8 cellular contexts compared by ENCODE assay signal in the genomic region with DNA sequence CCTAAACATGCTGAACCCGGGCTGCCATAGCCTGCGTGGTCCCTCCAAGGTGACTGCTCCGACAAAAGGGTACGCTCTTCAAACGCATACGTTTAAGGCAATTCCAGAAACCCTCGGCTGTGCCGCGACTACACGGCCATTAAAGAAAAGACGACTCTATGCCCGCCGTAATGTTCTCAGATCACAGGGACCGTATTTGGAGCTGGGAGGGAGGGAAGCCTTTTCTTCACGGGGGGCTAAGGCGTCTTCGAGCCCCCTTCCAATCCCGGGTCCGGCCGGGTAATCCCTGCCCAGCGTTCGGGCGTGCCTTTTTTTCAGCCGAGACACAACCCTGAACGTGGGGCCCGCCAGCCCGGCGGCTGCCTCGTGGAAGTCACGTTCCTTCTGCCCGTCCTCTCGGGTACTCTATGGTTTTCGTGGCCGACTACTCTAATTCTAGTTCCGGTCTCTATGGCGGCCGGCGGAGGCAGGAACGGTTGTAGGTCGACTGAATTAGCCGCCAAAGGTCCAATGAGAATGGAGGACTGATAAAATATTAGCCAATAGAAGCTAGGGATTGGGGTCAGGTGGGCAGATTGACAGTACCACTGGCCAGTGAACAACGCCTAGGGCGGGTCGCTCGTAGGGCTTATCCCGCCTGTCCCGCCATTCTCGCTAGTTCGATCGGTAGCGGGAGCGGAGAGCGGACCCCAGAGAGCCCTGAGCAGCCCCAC. TPM values are rescaled to one million over a fixed set of nuclear protein-coding genes. Genes with fewer than 3 reads are reported as not detected.
DNase-seq lines count a peak whose midpoint lies in the region; FAIRE-seq and TF ChIP-seq lines count a peak whose summit lies in the region.

A gene (plus strand): TSS at position 648 of the 713 bp plus-strand sequence. CDS start 148 bp downstream, outside the sequence.

- peaks cover 10 to 23% of the 10 kb centered on the region in 2 donors for H3K4me1 ChIP-seq in neuronal stem cell (ENCODE audit: control insufficient read depth in 2 of 2, insufficient read depth in 1 of 2, low read depth in 1 of 2, low read length in 2 of 2)

- no peaks in the 10 kb centered on the region for H3K27me3 ChIP-seq in neuronal stem cell (ENCODE audit: control insufficient read depth in 3 of 3, insufficient read depth in 3 of 3, low read depth in 1 of 3, low read length in 3 of 3)

- in situ Hi-C loops in SK-MEL-5 (cut with HindIII; ENCODE audit: low pct_unique_long_range_greater_than_20kb, low sequenced_read_pairs): no loop called here

- peak within 1 kb of the TSS; percentile 38 for H2BK120ac ChIP-seq in neuronal stem cell (ENCODE audit: low read depth, low read length)

- H2BK5ac ChIP-seq in neuronal stem cell (ENCODE audit: low read length): no peak within 1 kb of the TSS

- H3K23ac ChIP-seq in neuronal stem cell (ENCODE audit: low read depth, low read length, poor library complexity): peak within 1 kb of the TSS; percentile 94

- no peak within 1 kb of the TSS for H4K8ac ChIP-seq in neuronal stem cell (ENCODE audit: low read depth, low read length)

- peak within 1 kb of the TSS; percentile 83 for H3K4me2 ChIP-seq in neuronal stem cell (ENCODE audit: insufficient read depth, low read length, poor library complexity, severe bottlenecking)

- H3K4ac ChIP-seq in neuronal stem cell (ENCODE audit: low read length): no peak within 1 kb of the TSS

- H2BK15ac ChIP-seq in neuronal stem cell (ENCODE audit: low read length): no peak within 1 kb of the TSS

- H3K27ac ChIP-seq in neuronal stem cell (replicated peaks; ENCODE audit: low read length): peak within 1 kb of the TSS; percentile 78

- peaks cover 16 to 41% of the 10 kb centered on the region in 2 donors for H3K36me3 ChIP-seq in neuronal stem cell (replicated peaks in 1 of 2; ENCODE audit: control insufficient read depth in 2 of 2, insufficient read depth in 2 of 2, low read length in 2 of 2)

- CTCF ChIA-PET in HEK293T (lab: Yijun Ruan, JAX): interaction anchor here (0.6 kb wide), 1 partner anchor 84 kb away, joined by 3 read pairs; no protein-coding TSS in a partner anchor

- no peak for TF ChIP-seq CTCF in subcutaneous adipose tissue (IDR thresholded peaks at IDR 0.05; ENCODE audit: low read depth)

- H2AK5ac ChIP-seq in neuronal stem cell (ENCODE audit: low read depth, low read length): no peak within 1 kb of the TSS

- H4K91ac ChIP-seq in neuronal stem cell (ENCODE audit: low read depth, low read length, poor library complexity): peak within 1 kb of the TSS; percentile 46

- POLR2A ChIA-PET in HEK293T (lab: Yijun Ruan, JAX): interaction anchor here (0.6 to 3.8 kb wide), 28 partner anchors 8 to 509 kb away, joined by 3 to 32 read pairs (median 4); a partner anchor contains a TSS

- FAIRE-seq in frontal cortex (lab: Jason Lieb, UNC): peak; percentile 63

- H3K79me1 ChIP-seq in neuronal stem cell (ENCODE audit: low read depth, low read length): no peaks in the 10 kb centered on the region

- peak within 1 kb of the TSS; percentile 94 for H3K18ac ChIP-seq in neuronal stem cell (ENCODE audit: low read length)

- H3K9me3 ChIP-seq in neuronal stem cell (replicated peaks in 1 of 2; ENCODE audit: control insufficient read depth in 2 of 2, insufficient read depth in 1 of 2, low read depth in 1 of 2, low read length in 2 of 2): no peaks in the 10 kb centered on the region

- H2BK12ac ChIP-seq in neuronal stem cell (ENCODE audit: low read length): no peak within 1 kb of the TSS

- peak within 1 kb of the TSS; percentile 56 for H3K14ac ChIP-seq in neuronal stem cell (ENCODE audit: low read length)

- H2AFZ ChIP-seq in neuronal stem cell (ENCODE audit: low read length): peak within 1 kb of the TSS; percentile 90

- WGBS in neuronal stem cell (ENCODE audit: extremely low coverage in 2 of 2, insufficient read length in 2 of 2, insufficient replicate concordance in 1 of 2), 2 donors: no CpG with 5 or more reads among the region's 53 CpGs

- peak within 1 kb of the TSS; percentile 96 for H3K9ac ChIP-seq in neuronal stem cell (ENCODE audit: low read depth, low read length, poor library complexity)

- DNase-seq in GF-D8 (lab: John Stamatoyannopoulos, UW): peak; percentile 97
- DNase-seq in HEK293T (ENCODE audit: extremely low spot score): peak; percentile 94
- DNase-seq in MV-4-11 (lab: John Stamatoyannopoulos, UW): peak; percentile 99
- DNase-seq in SK-MEL-5 (ENCODE audit: low read depth, low spot score): peak; percentile 98
- DNase-seq in activated naive CD4-positive, alpha-beta T cell treated with Interleukin-2 at 50 U/mL for 16 hours: peak; percentile 96
- DNase-seq in frontal cortex (ENCODE audit: low spot score in 2 of 2): peak; percentile 92 to 93
- peak; percentile 97 for DNase-seq in neuronal stem cell (ENCODE audit: low spot score)

- H3K4me3 ChIP-seq in neuronal stem cell (ENCODE audit: low read length in 2 of 2): peak within 1 kb of the TSS; percentile 68 to 99

TF ChIP-seq in HEK293T, 16 proteins besides CTCF, POLR2A, EP300 and RAD21:
- TF ChIP-seq ELF4 (IDR thresholded peaks at IDR 0.05) (peak; percentile 54; the same call in 1 of the 2 replicates), FOXM1 (IDR thresholded peaks at IDR 0.05; ENCODE audit: borderline replicate concordance) (no peak), FOXK2 (IDR thresholded peaks at IDR 0.05) (no peak), L3MBTL2 (conservative IDR thresholded peaks at IDR 0.05) (peak; percentile 88), SUZ12 (IDR thresholded peaks at IDR 0.05) (no peak), BHLHE40 (IDR thresholded peaks at IDR 0.05; ENCODE audit: borderline replicate concordance) (no peak), NFRKB (IDR thresholded peaks at IDR 0.05) (peak; percentile 61; the same call in 1 of the 2 replicates)
- TF ChIP-seq, protein P1, sequence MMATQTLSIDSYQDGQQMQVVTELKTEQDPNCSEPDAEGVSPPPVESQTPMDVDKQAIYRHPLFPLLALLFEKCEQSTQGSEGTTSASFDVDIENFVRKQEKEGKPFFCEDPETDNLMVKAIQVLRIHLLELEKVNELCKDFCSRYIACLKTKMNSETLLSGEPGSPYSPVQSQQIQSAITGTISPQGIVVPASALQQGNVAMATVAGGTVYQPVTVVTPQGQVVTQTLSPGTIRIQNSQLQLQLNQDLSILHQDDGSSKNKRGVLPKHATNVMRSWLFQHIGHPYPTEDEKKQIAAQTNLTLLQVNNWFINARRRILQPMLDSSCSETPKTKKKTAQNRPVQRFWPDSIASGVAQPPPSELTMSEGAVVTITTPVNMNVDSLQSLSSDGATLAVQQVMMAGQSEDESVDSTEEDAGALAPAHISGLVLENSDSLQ (IDR thresholded peaks at IDR 0.05): peak; percentile 98
TF ChIP-seq in HEK293T: peak in this region for 4.

RNA-seq across cellular contexts. Expression of the gene that starts here (rescaled TPM):
- 975 and 1,067 TPM in 2 replicates for total RNA-seq in SK-MEL-5 (2014; rRNA removed; shearing (Covaris generic))
- polyA plus RNA-seq in SK-MEL-5 (2015; cell fraction: cytosol; rRNA removed): 520 and 529 TPM in 2 replicates
- 108 and 138 TPM in 2 replicates for polyA plus RNA-seq in SK-MEL-5 (2015; cell fraction: nucleus; rRNA removed)
- total RNA-seq in frontal cortex: 1,693 TPM
- polyA plus RNA-seq in neuronal stem cell (2013, experiment 1 of 2): 1,990 TPM
- polyA plus RNA-seq in neuronal stem cell (2013, experiment 2 of 2): 1,985 TPM
- total RNA-seq in subcutaneous adipose tissue: 100 to 1,000 TPM; 594 to 809 (median 657) TPM

Comparison
In these comparisons a context has a peak if more than half of its experiments do, and no peak if none do; other contexts are left out.
1. Peak in every context shown above with its lines: DNase-seq, H3K4me3 ChIP-seq and H3K27ac ChIP-seq.